Comparison of ENCODE assay signal across 11 cellular contexts in the genomic region with DNA sequence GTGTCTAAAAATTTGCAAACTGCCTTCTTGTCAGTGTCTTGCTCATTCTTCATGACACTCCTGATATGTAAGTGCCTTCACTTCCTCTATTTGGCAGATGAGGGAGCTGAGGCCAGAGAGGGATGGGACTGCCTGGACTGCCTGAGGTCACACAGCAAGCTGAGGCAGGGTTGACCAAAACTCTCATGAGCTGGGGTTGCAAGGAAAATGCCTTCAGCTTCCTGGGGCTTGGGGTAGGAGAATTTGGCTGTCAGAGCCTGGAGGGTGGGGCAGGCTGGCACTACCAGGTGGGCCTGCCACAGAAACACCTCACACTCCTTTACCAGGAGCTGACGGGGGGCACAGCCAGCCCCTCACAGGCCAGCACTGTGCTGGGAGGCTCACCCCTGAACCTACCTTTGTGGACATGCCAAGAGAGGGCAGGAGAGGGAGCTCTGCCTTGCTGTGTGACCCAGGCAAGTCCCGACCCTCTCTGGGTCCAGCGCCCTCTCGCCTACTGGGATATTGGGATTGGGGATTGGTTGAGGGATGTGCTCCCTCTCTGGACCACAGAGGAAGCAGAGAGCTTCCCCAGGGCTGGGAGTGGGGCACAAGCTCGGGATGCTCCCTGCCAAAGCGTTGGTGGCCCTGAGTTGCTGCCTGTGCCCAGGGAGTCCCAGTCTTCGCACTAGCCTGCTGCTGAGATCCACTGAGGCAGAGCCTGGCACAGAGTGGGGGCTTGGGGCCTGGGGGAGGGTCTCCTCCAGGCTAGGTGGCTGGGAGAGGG. TPM values are rescaled to one million over a fixed set of nuclear protein-coding genes. Genes with fewer than 3 reads are reported as not detected.
DNase-seq lines count a peak whose midpoint lies in the region; ATAC-seq and TF ChIP-seq lines count a peak whose summit lies in the region.
"Had no signal": no experiment of that assay in that cellular context is flagged by ENCODE, and none has a peak within 500 bp of the region (broad histone marks: within the 10 kb centered on the region; RNA-seq: fewer than 3 reads in every experiment).

No MANE protein-coding gene starts in this region.

- H3K9me1 ChIP-seq in IMR-90 (ENCODE audit: insufficient read depth, low read length) = no peaks in the 10 kb centered on the region

- no peak overlapping the region for H3K23ac ChIP-seq in IMR-90 (ENCODE audit: low read depth, low read length)
- no peak overlapping the region for H3K23ac ChIP-seq in neuronal stem cell (ENCODE audit: low read depth, low read length, poor library complexity)

- intact Hi-C loops in IMR-90 (cut with micrococcal nuclease) = no loop called here

- H3K9ac ChIP-seq in IMR-90 (ENCODE audit: low read depth, low read length) = no peak overlapping the region
- H3K9ac ChIP-seq in neuronal stem cell (ENCODE audit: low read depth, low read length, poor library complexity) = no peak overlapping the region

- H3K36me3 ChIP-seq in IMR-90 (ENCODE audit: control insufficient read depth, insufficient read depth, low read length) = no peaks in the 10 kb centered on the region
- no peaks in the 10 kb centered on the region for H3K36me3 ChIP-seq in neuronal stem cell (replicated peaks in 1 of 2; ENCODE audit: control insufficient read depth in 2 of 2, insufficient read depth in 2 of 2, low read length in 2 of 2)
- H3K36me3 ChIP-seq: right lobe of liver had no signal

- H2AK9ac ChIP-seq in IMR-90 (replicated peaks; ENCODE audit: low read depth, low read length, poor library complexity) = peak overlapping the region; percentile 15

- no peak overlapping the region for H3K4ac ChIP-seq in IMR-90 (ENCODE audit: low read depth, low read length)
- H3K4ac ChIP-seq in neuronal stem cell (ENCODE audit: low read length) = no peak overlapping the region

- H3K14ac ChIP-seq in IMR-90 (replicated peaks; ENCODE audit: low read depth, low read length) = no peak overlapping the region
- H3K14ac ChIP-seq in neuronal stem cell (ENCODE audit: low read length) = peak overlapping the region; percentile 11

- H3K4me2 ChIP-seq in IMR-90 (ENCODE audit: low read depth, low read length) (no peak overlapping the region), neuronal stem cell (ENCODE audit: insufficient read depth, low read length, poor library complexity, severe bottlenecking) (no peak overlapping the region)

- H3K4me1 ChIP-seq in IMR-90 (ENCODE audit: control insufficient read depth, insufficient read depth, low read length) (no peaks in the 10 kb centered on the region), neuronal stem cell (ENCODE audit: control insufficient read depth in 2 of 2, insufficient read depth in 1 of 2, low read depth in 1 of 2, low read length in 2 of 2) (peaks cover 6 to 8% of the 10 kb centered on the region in 2 donors)
- H3K4me1 ChIP-seq: right lobe of liver had no signal

- no peak overlapping the region for H2BK20ac ChIP-seq in IMR-90 (ENCODE audit: low read depth, low read length)

- POLR2A ChIA-PET in GM10248 (lab: Yijun Ruan, JAX) = no interaction called here
- POLR2A ChIA-PET in IMR-90 (lab: Charles Lee; ENCODE audit: unreplicated experiment) = no interaction called here

- H2AFZ ChIP-seq in IMR-90 (replicated peaks; ENCODE audit: low read length, poor library complexity) (peak overlapping the region; percentile 41), neuronal stem cell (ENCODE audit: low read length) (no peak overlapping the region)

- H2BK5ac ChIP-seq in IMR-90 (ENCODE audit: low read depth, low read length, poor library complexity, severe bottlenecking) (no peak overlapping the region), neuronal stem cell (ENCODE audit: low read length) (no peak overlapping the region)

- H3K79me1 ChIP-seq in IMR-90 (ENCODE audit: low read depth in 1 of 2, low read length in 2 of 2) = no peaks in the 10 kb centered on the region
- H3K79me1 ChIP-seq in neuronal stem cell (ENCODE audit: low read depth, low read length) = no peaks in the 10 kb centered on the region

- H2BK120ac ChIP-seq in IMR-90 (ENCODE audit: low read depth, low read length) (no peak overlapping the region), neuronal stem cell (ENCODE audit: low read depth, low read length) (no peak overlapping the region)

- dilution Hi-C loops in IMR-90 (cut with HindIII; ENCODE audit: low sequenced_read_pairs, unreplicated experiment) = no loop called here

- H4K8ac ChIP-seq in IMR-90 (ENCODE audit: low read depth in 2 of 2, low read length in 2 of 2) (no peak overlapping the region), neuronal stem cell (ENCODE audit: low read depth, low read length) (no peak overlapping the region)

- H2AK5ac ChIP-seq in IMR-90 (ENCODE audit: low read depth, low read length) (no peak overlapping the region), neuronal stem cell (ENCODE audit: low read depth, low read length) (peak overlapping the region; percentile 73)

- TF ChIP-seq RAD21 in IMR-90 (IDR thresholded peaks at IDR 0.05; ENCODE audit: low read length) = no peak

- TF ChIP-seq CTCF in GM10248 (IDR thresholded peaks at IDR 0.05; ENCODE audit: control extremely low read depth, extremely low read depth, low read depth, missing control alignments) = no peak
- no peak for TF ChIP-seq CTCF in IMR-90 (conservative IDR thresholded peaks at IDR 0.05; ENCODE audit: low read depth, low read length)
- no peak for TF ChIP-seq CTCF in VCaP (conservative IDR thresholded peaks at IDR 0.05)

- TF ChIP-seq POLR2A in IMR-90 (IDR thresholded peaks at IDR 0.05; ENCODE audit: low read depth, low read length) = no peak

- H3K27me3 ChIP-seq in IMR-90 (ENCODE audit: control insufficient read depth, insufficient read depth, low read length) (peaks cover 56% of the 10 kb centered on the region), neuronal stem cell (ENCODE audit: control insufficient read depth in 3 of 3, insufficient read depth in 3 of 3, low read depth in 1 of 3, low read length in 3 of 3) (peaks cover 0 to 49% (median 0%) of the 10 kb centered on the region in 3 experiments)
- H3K27me3 ChIP-seq: right lobe of liver had no signal

- H4K20me1 ChIP-seq in IMR-90 (ENCODE audit: insufficient read depth, low read length) = no peaks in the 10 kb centered on the region

- no peak for ATAC-seq in IMR-90 (ENCODE audit: low read depth)
- ATAC-seq: effector memory CD8-positive, alpha-beta T cell had no signal

- no peak overlapping the region for H3K56ac ChIP-seq in IMR-90 (ENCODE audit: extremely low read depth, insufficient read depth, low read length)

- H2BK15ac ChIP-seq in IMR-90 (ENCODE audit: low read depth, low read length) (no peak overlapping the region), neuronal stem cell (ENCODE audit: low read length) (peak overlapping the region; percentile 25)

- in situ Hi-C loops in IMR-90 (cut with MboI; ENCODE audit: low sequenced_read_pairs) = no loop called here

- no peak overlapping the region for H3K18ac ChIP-seq in IMR-90 (ENCODE audit: low read depth, low read length)
- no peak overlapping the region for H3K18ac ChIP-seq in neuronal stem cell (ENCODE audit: low read length)

- WGBS in IMR-90 (ENCODE audit: extremely low coverage in 2 of 2, insufficient read length in 1 of 2), 2 experiments = no CpG with 5 or more reads among the region's 7 CpGs
- no CpG with 5 or more reads among the region's 7 CpGs for WGBS in neuronal stem cell (ENCODE audit: extremely low coverage in 2 of 2, insufficient read length in 2 of 2, insufficient replicate concordance in 1 of 2), 2 donors

- H4K91ac ChIP-seq in IMR-90 (ENCODE audit: insufficient read depth, low read depth, low read length) (no peak overlapping the region), neuronal stem cell (ENCODE audit: low read depth, low read length, poor library complexity) (no peak overlapping the region)

- H2BK12ac ChIP-seq in neuronal stem cell (ENCODE audit: low read length) = no peak overlapping the region

- no peak overlapping the region for H3K4me3 ChIP-seq in IMR-90 (ENCODE audit: insufficient read depth, low read depth, low read length)
- H3K4me3 ChIP-seq in neuronal stem cell (ENCODE audit: low read length in 2 of 2) = no peak overlapping the region
- H3K4me3 ChIP-seq: right lobe of liver had no signal

- H4K5ac ChIP-seq in IMR-90 (ENCODE audit: low read depth, low read length) = no peak overlapping the region

- no TSS peak for BruUV-seq in IMR-90 (replicated peaks; lab: Mats Ljungman, UMichigan)

- H3K27ac ChIP-seq in IMR-90 (ENCODE audit: insufficient read depth, low read length) = no peak overlapping the region
- peak overlapping the region; percentile 41; the same call in 1 of the 2 replicates for H3K27ac ChIP-seq in VCaP
- no peak overlapping the region for H3K27ac ChIP-seq in neuronal stem cell (replicated peaks; ENCODE audit: low read length)
- H3K27ac ChIP-seq: right lobe of liver had no signal

- H3K9me3 ChIP-seq in IMR-90 (ENCODE audit: control insufficient read depth, insufficient read depth, low read length) (no peaks in the 10 kb centered on the region), neuronal stem cell (replicated peaks in 1 of 2; ENCODE audit: control insufficient read depth in 2 of 2, insufficient read depth in 1 of 2, low read depth in 1 of 2, low read length in 2 of 2) (no peaks in the 10 kb centered on the region)
- H3K9me3 ChIP-seq: right lobe of liver had no signal

- DNase-seq in GM10248 (ENCODE audit: extremely low spot score) (peak; percentile 57), IMR-90 (no peak), neuronal stem cell (ENCODE audit: low spot score) (no peak), NCI-H82 treated with DMSO at 0.1 percent for 48 hours (lab: John Stamatoyannopoulos, UW; ENCODE audit: unreplicated experiment) (no peak), EL (no peak)
- no peak for DNase-seq in stimulated activated naive CD4-positive, alpha-beta T cell (lab: John Stamatoyannopoulos, UW)
- DNase-seq: DMS 273 treated with DMSO at 0.1 percent for 48 hours; effector memory CD8-positive, alpha-beta T cell; SW 1271 had no signal

- CTCF ChIA-PET in GM10248 (lab: Yijun Ruan, JAX) = interaction anchor here (0.8 to 4.1 kb wide), 9 partner anchors 9 to 390 kb away, joined by 3 to 20 read pairs (median 3); no protein-coding TSS in a partner anchor
- CTCF ChIA-PET in IMR-90 (lab: Yijun Ruan, JAX) = no interaction called here

RNA-seq across cellular contexts. Expression of a gene that starts 1.9 kb away (rescaled TPM):
- under 0.01 TPM in 1 of 2 replicates, not detected in the other for total RNA-seq in IMR-90 (2012; rRNA removed)
- polyA plus RNA-seq in IMR-90 (2012; rRNA removed) = 0.37 and 0.44 TPM in 2 replicates
- 0.67 TPM in 1 of 2 replicates, not detected in the other for polyA plus RNA-seq in IMR-90 (2012; cell fraction: cytosol; rRNA removed)
- polyA plus RNA-seq in IMR-90 (2012; cell fraction: nucleus; rRNA removed; ENCODE audit: low replicate concordance) = 0.45 and 1.5 TPM in 2 replicates
- polyA plus RNA-seq in neuronal stem cell (2013, experiment 1 of 2) = 0.14 TPM
- 0.17 TPM for polyA plus RNA-seq in neuronal stem cell (2013, experiment 2 of 2)

RNA-seq across cellular contexts. Expression of a gene that starts 37.8 kb away (rescaled TPM):
- total RNA-seq in IMR-90 (2012; rRNA removed) = 19.4 and 21.7 TPM in 2 replicates
- polyA plus RNA-seq in IMR-90 (2012; rRNA removed) = 97.7 and 128 TPM in 2 replicates
- 30.1 and 51.0 TPM in 2 replicates for polyA plus RNA-seq in IMR-90 (2012; cell fraction: cytosol; rRNA removed)
- polyA plus RNA-seq in IMR-90 (2012; cell fraction: nucleus; rRNA removed; ENCODE audit: low replicate concordance) = 388 and 880 TPM in 2 replicates
- polyA plus RNA-seq in neuronal stem cell (2013, experiment 1 of 2) = 40.1 TPM
- 38.9 TPM for polyA plus RNA-seq in neuronal stem cell (2013, experiment 2 of 2)

RNA-seq across cellular contexts. Expression of a gene that starts 52.2 kb away (rescaled TPM):
- not detected in 2 replicates for total RNA-seq in IMR-90 (2012; rRNA removed)
- 0.06 TPM in 1 of 2 replicates, not detected in the other for polyA plus RNA-seq in IMR-90 (2012; rRNA removed)
- 0.02 TPM in 1 of 2 replicates, not detected in the other for polyA plus RNA-seq in IMR-90 (2012; cell fraction: cytosol; rRNA removed)
- polyA plus RNA-seq in IMR-90 (2012; cell fraction: nucleus; rRNA removed; ENCODE audit: low replicate concordance) = 0.07 TPM in 1 of 2 replicates, not detected in the other
- polyA plus RNA-seq in neuronal stem cell (2013, experiment 1 of 2) = 1.2 TPM
- 1.2 TPM for polyA plus RNA-seq in neuronal stem cell (2013, experiment 2 of 2)
